ENCODE assay signal across 20 cellular contexts in genomic region chr20:18926972-18927371, GRCh38.
"Had no signal": no experiment of that assay in that cellular context is flagged by ENCODE, and none has a peak within 500 bp of the region (broad histone marks: within the 10 kb centered on the region; RNA-seq: fewer than 3 reads in every experiment).

No MANE protein-coding gene starts in this region.

- H3K27ac ChIP-seq: foreskin keratinocyte, skin epidermis, suprapubic skin, transverse colon had no signal

- H3K4me1 ChIP-seq: foreskin keratinocyte, suprapubic skin, transverse colon had no signal

- H3K36me3 ChIP-seq: suprapubic skin, transverse colon, uterus had no signal

- DNase-seq: activated CD4-positive, alpha-beta memory T cell treated with anti-CD3 and anti-CD28 coated beads, Interleukin-2, amount 10 ng/mL, durations not matched to agents 7 days and 5 days; activated CD4-positive, alpha-beta T cell treated with anti-CD3 and anti-CD28 coated beads for 48 hours; activated CD4-positive, CD25-positive, alpha-beta regulatory T cell; activated CD8-positive, alpha-beta memory T cell treated with anti-CD3 and anti-CD28 coated beads, Interleukin-2, amount 10 ng/mL, durations not matched to agents 7 days and 5 days; activated naive CD4-positive, alpha-beta T cell treated with anti-CD3 and anti-CD28 coated beads for 36 hours; caudate nucleus; effector memory CD8-positive, alpha-beta T cell; hypothalamus; kidney; nucleus accumbens; retina; stimulated activated CD4-positive, alpha-beta T cell treated with anti-CD3 and anti-CD28 coated beads, Interleukin-2, amount 100 ng/mL, for 48 hours; transverse colon; uterus had no signal

- H3K9me3 ChIP-seq: suprapubic skin, transverse colon, uterus had no signal

- H3K27me3 ChIP-seq: foreskin keratinocyte, suprapubic skin, transverse colon, uterus had no signal

- H3K4me3 ChIP-seq: lung, skin epidermis, suprapubic skin, transverse colon, uterus had no signal

- ATAC-seq: activated CD8-positive, alpha-beta memory T cell treated with anti-CD3 and anti-CD28 coated beads, Interleukin-2, amount 10 ng/mL, durations not matched to agents 7 days and 5 days; activated T-helper 17 cell treated with anti-CD3 and anti-CD28 coated beads, Interleukin-2, amount 50 U/mL, for 72 hours; effector memory CD8-positive, alpha-beta T cell; foreskin keratinocyte; left lobe of liver had no signal
